3 cellular contexts compared by ENCODE assay signal in the genomic region with DNA sequence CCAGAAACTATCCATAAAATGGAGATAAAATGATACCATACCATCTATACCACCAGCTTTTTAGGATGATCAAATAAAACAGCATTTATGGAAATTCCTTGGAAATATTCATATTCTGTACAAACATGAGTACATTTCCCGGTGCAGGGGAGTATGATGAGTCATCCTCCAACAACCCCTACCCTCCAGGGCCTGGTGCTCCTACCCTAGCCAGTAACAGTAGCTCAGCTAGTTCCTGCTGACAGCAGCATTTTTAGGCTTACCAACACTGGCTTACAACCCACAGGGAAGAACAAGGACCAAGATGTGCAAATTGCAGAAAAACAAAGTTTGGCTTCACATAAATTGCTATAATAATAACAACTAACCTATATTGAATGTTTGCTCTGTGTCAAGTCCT.
TF ChIP-seq lines count a peak whose summit lies in the region.

No MANE protein-coding gene starts in this region.

TF ChIP-seq in IMR-90, 13 proteins besides CTCF, POLR2A, EP300 and RAD21:
- TF ChIP-seq, protein P1, sequence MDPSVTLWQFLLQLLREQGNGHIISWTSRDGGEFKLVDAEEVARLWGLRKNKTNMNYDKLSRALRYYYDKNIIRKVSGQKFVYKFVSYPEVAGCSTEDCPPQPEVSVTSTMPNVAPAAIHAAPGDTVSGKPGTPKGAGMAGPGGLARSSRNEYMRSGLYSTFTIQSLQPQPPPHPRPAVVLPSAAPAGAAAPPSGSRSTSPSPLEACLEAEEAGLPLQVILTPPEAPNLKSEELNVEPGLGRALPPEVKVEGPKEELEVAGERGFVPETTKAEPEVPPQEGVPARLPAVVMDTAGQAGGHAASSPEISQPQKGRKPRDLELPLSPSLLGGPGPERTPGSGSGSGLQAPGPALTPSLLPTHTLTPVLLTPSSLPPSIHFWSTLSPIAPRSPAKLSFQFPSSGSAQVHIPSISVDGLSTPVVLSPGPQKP (IDR thresholded peaks at IDR 0.05; ENCODE audit: borderline replicate concordance, low read depth, low read length), result no peak
- TF ChIP-seq MAFK (IDR thresholded peaks at IDR 0.05; ENCODE audit: low read depth, low read length), result peak; percentile 91
- TF ChIP-seq FOS (IDR thresholded peaks at IDR 0.05; ENCODE audit: low read depth, low read length), result peak; percentile 53; the same call in 1 of the 2 replicates

TF ChIP-seq in K562, 482 proteins besides CTCF, POLR2A, EP300 and RAD21:
- TF ChIP-seq MAFK (IDR thresholded peaks at IDR 0.05; ENCODE audit: low read length), result peak; percentile 54
- 0 out of 2 replicates have a peak, but pooled peaks have one; percentile 44 for TF ChIP-seq C11orf30 (IDR thresholded peaks at IDR 0.05; ENCODE audit: low read depth)
- peak; percentile 23; the same call in 1 of the 2 replicates for TF ChIP-seq ZNF316 (IDR thresholded peaks at IDR 0.05)
- TF ChIP-seq, protein P2, sequence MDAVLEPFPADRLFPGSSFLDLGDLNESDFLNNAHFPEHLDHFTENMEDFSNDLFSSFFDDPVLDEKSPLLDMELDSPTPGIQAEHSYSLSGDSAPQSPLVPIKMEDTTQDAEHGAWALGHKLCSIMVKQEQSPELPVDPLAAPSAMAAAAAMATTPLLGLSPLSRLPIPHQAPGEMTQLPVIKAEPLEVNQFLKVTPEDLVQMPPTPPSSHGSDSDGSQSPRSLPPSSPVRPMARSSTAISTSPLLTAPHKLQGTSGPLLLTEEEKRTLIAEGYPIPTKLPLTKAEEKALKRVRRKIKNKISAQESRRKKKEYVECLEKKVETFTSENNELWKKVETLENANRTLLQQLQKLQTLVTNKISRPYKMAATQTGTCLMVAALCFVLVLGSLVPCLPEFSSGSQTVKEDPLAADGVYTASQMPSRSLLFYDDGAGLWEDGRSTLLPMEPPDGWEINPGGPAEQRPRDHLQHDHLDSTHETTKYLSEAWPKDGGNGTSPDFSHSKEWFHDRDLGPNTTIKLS (IDR thresholded peaks at IDR 0.05; ENCODE audit: borderline replicate concordance, low read depth), result no peak
- TF ChIP-seq MAFF (IDR thresholded peaks at IDR 0.05; ENCODE audit: low read length), result peak; percentile 27; the same call in 1 of the 2 replicates
- no peak for TF ChIP-seq POLR2G (IDR thresholded peaks at IDR 0.05; ENCODE audit: low read depth, low read length)
- TF ChIP-seq, protein P3, sequence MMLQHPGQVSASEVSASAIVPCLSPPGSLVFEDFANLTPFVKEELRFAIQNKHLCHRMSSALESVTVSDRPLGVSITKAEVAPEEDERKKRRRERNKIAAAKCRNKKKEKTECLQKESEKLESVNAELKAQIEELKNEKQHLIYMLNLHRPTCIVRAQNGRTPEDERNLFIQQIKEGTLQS (IDR thresholded peaks at IDR 0.05), result peak; percentile 25; the same call in 1 of the 2 replicates
- TF ChIP-seq, protein P3 (CRISPR knock-in tag; conservative IDR thresholded peaks at IDR 0.05), result no peak

TF ChIP-seq in SK-N-SH treated with all-trans-retinoic acid at 6 μM for 48 hours, 23 proteins besides CTCF, POLR2A, EP300 and RAD21:
- TF ChIP-seq ZNF70 (CRISPR knock-in tag; IDR thresholded peaks at IDR 0.05), result no peak
- TF ChIP-seq, protein P4, sequence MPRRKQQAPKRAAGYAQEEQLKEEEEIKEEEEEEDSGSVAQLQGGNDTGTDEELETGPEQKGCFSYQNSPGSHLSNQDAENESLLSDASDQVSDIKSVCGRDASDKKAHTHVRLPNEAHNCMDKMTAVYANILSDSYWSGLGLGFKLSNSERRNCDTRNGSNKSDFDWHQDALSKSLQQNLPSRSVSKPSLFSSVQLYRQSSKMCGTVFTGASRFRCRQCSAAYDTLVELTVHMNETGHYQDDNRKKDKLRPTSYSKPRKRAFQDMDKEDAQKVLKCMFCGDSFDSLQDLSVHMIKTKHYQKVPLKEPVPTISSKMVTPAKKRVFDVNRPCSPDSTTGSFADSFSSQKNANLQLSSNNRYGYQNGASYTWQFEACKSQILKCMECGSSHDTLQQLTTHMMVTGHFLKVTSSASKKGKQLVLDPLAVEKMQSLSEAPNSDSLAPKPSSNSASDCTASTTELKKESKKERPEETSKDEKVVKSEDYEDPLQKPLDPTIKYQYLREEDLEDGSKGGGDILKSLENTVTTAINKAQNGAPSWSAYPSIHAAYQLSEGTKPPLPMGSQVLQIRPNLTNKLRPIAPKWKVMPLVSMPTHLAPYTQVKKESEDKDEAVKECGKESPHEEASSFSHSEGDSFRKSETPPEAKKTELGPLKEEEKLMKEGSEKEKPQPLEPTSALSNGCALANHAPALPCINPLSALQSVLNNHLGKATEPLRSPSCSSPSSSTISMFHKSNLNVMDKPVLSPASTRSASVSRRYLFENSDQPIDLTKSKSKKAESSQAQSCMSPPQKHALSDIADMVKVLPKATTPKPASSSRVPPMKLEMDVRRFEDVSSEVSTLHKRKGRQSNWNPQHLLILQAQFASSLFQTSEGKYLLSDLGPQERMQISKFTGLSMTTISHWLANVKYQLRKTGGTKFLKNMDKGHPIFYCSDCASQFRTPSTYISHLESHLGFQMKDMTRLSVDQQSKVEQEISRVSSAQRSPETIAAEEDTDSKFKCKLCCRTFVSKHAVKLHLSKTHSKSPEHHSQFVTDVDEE (CRISPR knock-in tag; IDR thresholded peaks at IDR 0.05), result no peak
- TF ChIP-seq CSDC2 (CRISPR knock-in tag; IDR thresholded peaks at IDR 0.05), result no peak
- no peak for TF ChIP-seq TCF4 (CRISPR knock-in tag; IDR thresholded peaks at IDR 0.05; ENCODE audit: borderline replicate concordance)
- no peak for TF ChIP-seq ARNTL (CRISPR knock-in tag; IDR thresholded peaks at IDR 0.05; ENCODE audit: borderline replicate concordance, low read depth)
- no peak for TF ChIP-seq OSR1 (CRISPR knock-in tag; IDR thresholded peaks at IDR 0.05)
- no peak for TF ChIP-seq ZC3H10 (CRISPR knock-in tag; IDR thresholded peaks at IDR 0.05)
- TF ChIP-seq, protein P5, sequence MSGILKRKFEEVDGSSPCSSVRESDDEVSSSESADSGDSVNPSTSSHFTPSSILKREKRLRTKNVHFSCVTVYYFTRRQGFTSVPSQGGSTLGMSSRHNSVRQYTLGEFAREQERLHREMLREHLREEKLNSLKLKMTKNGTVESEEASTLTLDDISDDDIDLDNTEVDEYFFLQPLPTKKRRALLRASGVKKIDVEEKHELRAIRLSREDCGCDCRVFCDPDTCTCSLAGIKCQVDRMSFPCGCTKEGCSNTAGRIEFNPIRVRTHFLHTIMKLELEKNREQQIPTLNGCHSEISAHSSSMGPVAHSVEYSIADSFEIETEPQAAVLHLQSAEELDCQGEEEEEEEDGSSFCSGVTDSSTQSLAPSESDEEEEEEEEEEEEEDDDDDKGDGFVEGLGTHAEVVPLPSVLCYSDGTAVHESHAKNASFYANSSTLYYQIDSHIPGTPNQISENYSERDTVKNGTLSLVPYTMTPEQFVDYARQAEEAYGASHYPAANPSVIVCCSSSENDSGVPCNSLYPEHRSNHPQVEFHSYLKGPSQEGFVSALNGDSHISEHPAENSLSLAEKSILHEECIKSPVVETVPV (CRISPR knock-in tag; IDR thresholded peaks at IDR 0.05), result no peak
- TF ChIP-seq ZFP3 (CRISPR knock-in tag; IDR thresholded peaks at IDR 0.05), result no peak
- TF ChIP-seq SNAI2 (CRISPR knock-in tag; IDR thresholded peaks at IDR 0.05), result no peak
TF ChIP-seq in SK-N-SH treated with all-trans-retinoic acid at 6 μM for 48 hours: peak in this region for 0.
